In the genomic region with DNA sequence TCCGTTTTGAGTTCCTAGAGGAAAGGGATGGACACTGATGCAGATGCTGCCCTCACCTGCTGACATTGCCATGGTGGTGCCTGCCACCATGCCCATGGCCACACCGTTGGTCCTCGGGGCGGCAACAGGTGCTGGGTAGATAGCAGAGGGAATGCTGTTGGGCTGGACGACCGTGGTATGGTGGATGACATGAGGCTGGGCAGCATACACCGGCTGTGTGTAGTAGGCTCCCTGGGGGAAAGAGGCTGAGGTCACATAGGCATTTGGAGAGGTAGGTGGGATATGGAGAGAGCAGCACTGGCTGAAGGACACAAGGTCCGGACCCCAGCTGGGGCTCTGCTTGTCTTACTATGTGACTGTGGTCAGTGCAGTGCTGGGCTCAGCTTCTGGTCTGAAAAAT, we compare ENCODE assay signal across 21 cellular contexts. TPM values are rescaled to one million over a fixed set of nuclear protein-coding genes. Genes with fewer than 3 reads are reported as not detected.
DNase-seq lines count a peak whose midpoint lies in the region; ATAC-seq, FAIRE-seq and TF ChIP-seq lines count a peak whose summit lies in the region.
"Had no signal": no experiment of that assay in that cellular context is flagged by ENCODE, and none has a peak within 500 bp of the region (broad histone marks: within the 10 kb centered on the region; RNA-seq: fewer than 3 reads in every experiment).

No MANE protein-coding gene starts in this region.

- no peak for DNase-seq in activated T-cell treated with anti-CD3 and anti-CD28 coated beads, Interleukin-2, amount 50 U/mL, for 24 hours
- no peak for DNase-seq in activated T-cell treated with anti-CD3 and anti-CD28 coated beads, Interleukin-2, amount 50 U/mL, for 4 hours
- DNase-seq in nephron progenitor cell (no peak), kidney (no peak), NCI-H128 (lab: John Stamatoyannopoulos, UW; ENCODE audit: unreplicated experiment) (no peak), HEK293T (ENCODE audit: extremely low spot score) (no peak), epidermal melanocyte (ENCODE audit: insufficient read length, low spot score) (no peak)
- DNase-seq: BE2C; CD4-positive, alpha-beta memory T cell; DMS153; GDM1; H7; NCI-H1092 treated with DMSO at 0.1 percent for 48 hours; NCI-H2081; NCI-H2171 treated with DMSO at 0.1 percent for 48 hours; NCI-H446; NK-92 treated with Interleukin-12 subunit alpha and Interleukin-12 subunit beta, amount 100 ng/mL, for 24 hours; Peyer's patch had no signal

- no peak overlapping the region for H3K9ac ChIP-seq in kidney (ENCODE audit: low read length in 2 of 2)

- H3K27ac ChIP-seq in kidney (ENCODE audit: low read depth in 2 of 2, low read length in 2 of 2), result no peak overlapping the region
- H3K27ac ChIP-seq: Peyer's patch had no signal

- H3K4me3 ChIP-seq in kidney (ENCODE audit: low read length in 2 of 2), result no peak overlapping the region
- H3K4me3 ChIP-seq: K562, Peyer's patch had no signal

- ATAC-seq in activated T-cell treated with anti-CD3 and anti-CD28 coated beads, Interleukin-2, amount 50 U/mL, for 4 hours, result no peak
- ATAC-seq: K562, Right ventricle myocardium inferior had no signal

- TF ChIP-seq CTCF in nephron progenitor cell (IDR thresholded peaks at IDR 0.05), result no peak
- TF ChIP-seq CTCF in kidney (IDR thresholded peaks at IDR 0.05; ENCODE audit: borderline replicate concordance, extremely low read depth, insufficient read depth), result no peak

- H3K9me3 Mint-ChIP-seq in activated T-cell treated with anti-CD3 and anti-CD28 coated beads, Interleukin-2, amount 50 U/mL, for 24 hours, result no peaks in the 10 kb centered on the region
- no peaks in the 10 kb centered on the region for H3K9me3 Mint-ChIP-seq in activated T-cell treated with anti-CD3 and anti-CD28 coated beads, Interleukin-2, amount 50 U/mL, for 4 hours
- H3K9me3 Mint-ChIP-seq in dendritic cell treated with granulocyte-macrophage colony-stimulating factor and Interleukin-4, amounts not matched to agents 40 ng/mL and 50 ng/mL, for 4 days, result no peaks in the 10 kb centered on the region
- no peaks in the 10 kb centered on the region for H3K9me3 Mint-ChIP-seq in nephron progenitor cell
- H3K9me3 Mint-ChIP-seq: CD4-positive, alpha-beta memory T cell had no signal

- H3K4me1 Mint-ChIP-seq in activated T-cell treated with anti-CD3 and anti-CD28 coated beads, Interleukin-2, amount 50 U/mL, for 24 hours (ENCODE audit: low read depth), result no peaks in the 10 kb centered on the region
- H3K4me1 Mint-ChIP-seq in activated T-cell treated with anti-CD3 and anti-CD28 coated beads, Interleukin-2, amount 50 U/mL, for 4 hours (ENCODE audit: low read depth), result no peaks in the 10 kb centered on the region
- H3K4me1 Mint-ChIP-seq in dendritic cell treated with granulocyte-macrophage colony-stimulating factor and Interleukin-4, amounts not matched to agents 40 ng/mL and 50 ng/mL, for 4 days (ENCODE audit: low read depth), result peaks cover 89% of the 10 kb centered on the region
- peaks cover 22% of the 10 kb centered on the region for H3K4me1 Mint-ChIP-seq in nephron progenitor cell

- intact Hi-C loops in dendritic cell treated with granulocyte-macrophage colony-stimulating factor and Interleukin-4, amounts not matched to agents 40 ng/mL and 50 ng/mL, for 4 days (cut with micrococcal nuclease), result no loop called here
- intact Hi-C loops in kidney (cut with DNase I), result loop anchor here (10.0 kb wide), 1 partner anchor 245 kb away; no protein-coding TSS in a partner anchor

- no peaks in the 10 kb centered on the region for H3K9me3 ChIP-seq in kidney (ENCODE audit: control insufficient read depth in 1 of 2, low read length in 2 of 2)
- H3K9me3 ChIP-seq: BE2C, Peyer's patch had no signal

- H3K36me3 ChIP-seq in kidney (ENCODE audit: control insufficient read depth in 1 of 2, insufficient read depth in 2 of 2, low read length in 2 of 2), result peaks cover 5 to 7% of the 10 kb centered on the region in 2 donors

- H3K4me1 ChIP-seq in kidney (ENCODE audit: control insufficient read depth in 1 of 2, insufficient read depth in 1 of 2, low read depth in 1 of 2, low read length in 2 of 2), result no peaks in the 10 kb centered on the region
- H3K4me1 ChIP-seq: BE2C, Peyer's patch had no signal

- H3K36me3 Mint-ChIP-seq in activated T-cell treated with anti-CD3 and anti-CD28 coated beads, Interleukin-2, amount 50 U/mL, for 24 hours (ENCODE audit: low read depth), result peaks cover 56% of the 10 kb centered on the region
- H3K36me3 Mint-ChIP-seq in activated T-cell treated with anti-CD3 and anti-CD28 coated beads, Interleukin-2, amount 50 U/mL, for 4 hours (ENCODE audit: insufficient read depth), result peaks cover 16% of the 10 kb centered on the region
- H3K36me3 Mint-ChIP-seq in dendritic cell treated with granulocyte-macrophage colony-stimulating factor and Interleukin-4, amounts not matched to agents 40 ng/mL and 50 ng/mL, for 4 days (ENCODE audit: low read depth), result peaks cover 86% of the 10 kb centered on the region
- peaks cover 50% of the 10 kb centered on the region for H3K36me3 Mint-ChIP-seq in nephron progenitor cell (ENCODE audit: low read depth)

- no peak for FAIRE-seq in kidney (lab: Jason Lieb, UNC)
- FAIRE-seq: K562 had no signal

- H3K27me3 Mint-ChIP-seq in activated T-cell treated with anti-CD3 and anti-CD28 coated beads, Interleukin-2, amount 50 U/mL, for 24 hours, result no peaks in the 10 kb centered on the region
- H3K27me3 Mint-ChIP-seq in activated T-cell treated with anti-CD3 and anti-CD28 coated beads, Interleukin-2, amount 50 U/mL, for 4 hours (ENCODE audit: low read depth), result no peaks in the 10 kb centered on the region
- no peaks in the 10 kb centered on the region for H3K27me3 Mint-ChIP-seq in dendritic cell treated with granulocyte-macrophage colony-stimulating factor and Interleukin-4, amounts not matched to agents 40 ng/mL and 50 ng/mL, for 4 days
- no peaks in the 10 kb centered on the region for H3K27me3 Mint-ChIP-seq in nephron progenitor cell (ENCODE audit: low read depth, poor library complexity)
- H3K27me3 Mint-ChIP-seq: CD4-positive, alpha-beta memory T cell had no signal

- POLR2A ChIA-PET in HEK293T (lab: Yijun Ruan, JAX), result no interaction called here

- CTCF ChIA-PET in HEK293T (lab: Yijun Ruan, JAX), result no interaction called here

- no peak overlapping the region for H3K4me3 Mint-ChIP-seq in activated T-cell treated with anti-CD3 and anti-CD28 coated beads, Interleukin-2, amount 50 U/mL, for 24 hours
- H3K4me3 Mint-ChIP-seq in activated T-cell treated with anti-CD3 and anti-CD28 coated beads, Interleukin-2, amount 50 U/mL, for 4 hours, result no peak overlapping the region
- H3K4me3 Mint-ChIP-seq in dendritic cell treated with granulocyte-macrophage colony-stimulating factor and Interleukin-4, amounts not matched to agents 40 ng/mL and 50 ng/mL, for 4 days, result no peak overlapping the region
- H3K4me3 Mint-ChIP-seq in nephron progenitor cell, result no peak overlapping the region
- H3K4me3 Mint-ChIP-seq: CD4-positive, alpha-beta memory T cell had no signal

- peak overlapping the region; percentile 6 for H3K27ac Mint-ChIP-seq in activated T-cell treated with anti-CD3 and anti-CD28 coated beads, Interleukin-2, amount 50 U/mL, for 24 hours
- H3K27ac Mint-ChIP-seq in dendritic cell treated with granulocyte-macrophage colony-stimulating factor and Interleukin-4, amounts not matched to agents 40 ng/mL and 50 ng/mL, for 4 days, result peak overlapping the region; percentile 4
- peak overlapping the region; percentile 10 for H3K27ac Mint-ChIP-seq in nephron progenitor cell

TF ChIP-seq in HEK293T, 16 proteins besides CTCF, POLR2A, EP300 and RAD21:
- TF ChIP-seq FOXA1 (IDR thresholded peaks at IDR 0.05) (no peak), SP1 (IDR thresholded peaks at IDR 0.05) (no peak), CTBP1 (IDR thresholded peaks at IDR 0.05; ENCODE audit: borderline replicate concordance) (no peak), FOXM1 (IDR thresholded peaks at IDR 0.05; ENCODE audit: borderline replicate concordance) (no peak), SUZ12 (IDR thresholded peaks at IDR 0.05) (no peak), ARNT (IDR thresholded peaks at IDR 0.05) (no peak), L3MBTL2 (conservative IDR thresholded peaks at IDR 0.05) (no peak), LEF1 (IDR thresholded peaks at IDR 0.05; ENCODE audit: borderline replicate concordance) (no peak)

RNA-seq across cellular contexts. Expression of gene RELT, which starts 33.2 kb away (rescaled TPM):
- total RNA-seq in activated T-cell treated with anti-CD3 and anti-CD28 coated beads, Interleukin-2, amount 50 U/mL, for 4 hours, result 10 to 100 TPM; 31.3 to 36.6 (median 32.5) TPM
- total RNA-seq in kidney, result 8.7 TPM
- polyA plus RNA-seq in kidney (ENCODE audit: insufficient read depth, low read depth, low replicate concordance), result 1.0 TPM
